22 cellular contexts compared by ENCODE assay signal in genomic region chr1:26971590-26971989, GRCh38. TPM values are rescaled to one million over a fixed set of nuclear protein-coding genes. Genes with fewer than 3 reads are reported as not detected.
DNase-seq lines count a peak whose midpoint lies in the region; ATAC-seq, FAIRE-seq and TF ChIP-seq lines count a peak whose summit lies in the region.
"Had no signal": no experiment of that assay in that cellular context is flagged by ENCODE, and none has a peak within 500 bp of the region (broad histone marks: within the 10 kb centered on the region; RNA-seq: fewer than 3 reads in every experiment).

No MANE protein-coding gene starts in this region.

- DNase-seq in AG20443 (ENCODE audit: low spot score) (peak; percentile 6), K562 (ENCODE audit: extremely low read depth in 1 of 4, low spot score in 3 of 4) (no peak), LoVo (ENCODE audit: low spot score) (no peak)
- DNase-seq: C1 segment of cervical spinal cord; CD8-positive, alpha-beta T cell; NCI-H2081; NCI-H446; NCI-H526; OCI-M1 had no signal

- H3K36me3 ChIP-seq in K562 (ENCODE audit: control insufficient read depth, insufficient read depth, low read length) (no peaks in the 10 kb centered on the region), mucosa of stomach (ENCODE audit: control insufficient read depth, insufficient read depth, low read length) (no peaks in the 10 kb centered on the region)
- H3K36me3 ChIP-seq: SJSA1 had no signal

- no peak for ATAC-seq in K562
- ATAC-seq in GM19035 (IDR thresholded peaks at IDR 0.05; ENCODE audit: unreplicated experiment) = no peak
- ATAC-seq: CD8-positive, alpha-beta T cell; HCT116 had no signal

- intact Hi-C loops in K562 (cut with micrococcal nuclease) = no loop called here

- TF ChIP-seq CTCF in K562 (IDR thresholded peaks at IDR 0.05 in 2 of 3, conservative IDR thresholded peaks at IDR 0.05 in 1 of 3; ENCODE audit: insufficient read depth in 2 of 3, low read depth in 1 of 3, low read length in 3 of 3) = no peak

- TF ChIP-seq RAD21 in K562 (CRISPR knock-in tag; conservative IDR thresholded peaks at IDR 0.05 in 1 of 2, IDR thresholded peaks at IDR 0.05 in 1 of 2) = no peak

- in situ Hi-C loops in K562 (cut with MboI) = no loop called here

- no peak for TF ChIP-seq POLR2A in K562 (conservative IDR thresholded peaks at IDR 0.05)

- H3K9me1 ChIP-seq in K562 (ENCODE audit: control insufficient read depth, insufficient read depth, low read length) = no peaks in the 10 kb centered on the region

- peaks cover 0 to 25% of the 10 kb centered on the region in 2 experiments; a peak in 3 of 5 replicates for H3K27me3 ChIP-seq in K562 (ENCODE audit: control insufficient read depth in 2 of 2, insufficient read depth in 2 of 2, low read length in 2 of 2)
- H3K27me3 ChIP-seq in mucosa of stomach (ENCODE audit: control insufficient read depth, insufficient read depth, low read length) = no peaks in the 10 kb centered on the region
- H3K27me3 ChIP-seq: SJSA1 had no signal

- peaks cover 2 to 8% of the 10 kb centered on the region in 2 experiments; a peak in 4 of 5 replicates for H3K4me1 ChIP-seq in K562 (replicated peaks in 1 of 2; ENCODE audit: control insufficient read depth in 2 of 2, insufficient read depth in 2 of 2, low read length in 2 of 2)
- H3K4me1 ChIP-seq in mucosa of stomach (ENCODE audit: control insufficient read depth, insufficient read depth, low read length) = peaks cover 74% of the 10 kb centered on the region
- H3K4me1 ChIP-seq: SJSA1 had no signal

- H3K4me2 ChIP-seq in K562 (ENCODE audit: insufficient read depth, low read length) = no peak overlapping the region
- H3K4me2 ChIP-seq: GM23338 had no signal

- no peak overlapping the region for H3K27ac ChIP-seq in K562 (ENCODE audit: extremely low read depth, low read depth, low read length)
- H3K27ac ChIP-seq: SJSA1 had no signal

- H3K9me3 ChIP-seq in K562 (replicated peaks; ENCODE audit: control insufficient read depth, insufficient read depth, low read depth, low read length) = no peaks in the 10 kb centered on the region
- H3K9me3 ChIP-seq in mucosa of stomach (ENCODE audit: control insufficient read depth, low read length) = no peaks in the 10 kb centered on the region
- H3K9me3 ChIP-seq: SJSA1 had no signal

- no peak for TF ChIP-seq EP300 in K562 (IDR thresholded peaks at IDR 0.05; ENCODE audit: low read length)

- H3K4me3 ChIP-seq in K562 = no peak overlapping the region
- peak overlapping the region; percentile 26 for H3K4me3 ChIP-seq in mucosa of stomach (ENCODE audit: low read length)
- H3K4me3 ChIP-seq: GM23338, SJSA1 had no signal

- WGBS in K562 (ENCODE audit: insufficient coverage, low coverage, missing lambda C conversion rate) = 0% methylated on average over 3 of the region's 3 CpGs

- no peak overlapping the region for H2AFZ ChIP-seq in K562 (ENCODE audit: low read depth, low read length)

- H3K9ac ChIP-seq in K562 (ENCODE audit: insufficient read depth in 1 of 2, low read depth in 2 of 2, low read length in 2 of 2) (no peak overlapping the region), mucosa of stomach (ENCODE audit: low read length) (peak overlapping the region; percentile 62)

- no TSS peak for BruUV-seq in K562 (replicated peaks; lab: Mats Ljungman, UMichigan)

- H3K79me2 ChIP-seq in K562 (ENCODE audit: control insufficient read depth, insufficient read depth, low read length) = no peaks in the 10 kb centered on the region

- FAIRE-seq in K562 (lab: Jason Lieb, UNC) = no peak
- FAIRE-seq: GM12891, RCC 7860 had no signal

- POLR2A ChIA-PET in K562 (lab: Yijun Ruan, JAX) = interaction anchor here (0.9 kb wide), 1 partner anchor 10 kb away, joined by 3 read pairs; no protein-coding TSS in a partner anchor

- CTCF ChIA-PET in K562 (lab: Yijun Ruan, JAX; ENCODE audit: low intra/inter-chr PET ratio) = no interaction called here

- H4K20me1 ChIP-seq in K562 (replicated peaks; ENCODE audit: control insufficient read depth, insufficient read depth, low read length) = 0 out of 2 replicates have a peak, but pooled peaks cover 4% of the 10 kb centered on the region

RNA-seq across cellular contexts. Expression of gene KDF1, which starts 11.3 kb away (rescaled TPM):
- total RNA-seq in K562 (2011; cell fraction: chromatin; rRNA removed; ENCODE audit: low replicate concordance) = 1.2 and 3.2 TPM in 2 replicates
- 2.0 and 2.1 TPM in 2 replicates for total RNA-seq in K562 (2011; cell fraction: nucleolus; rRNA removed)
- 1.5 and 1.8 TPM in 2 replicates for total RNA-seq in K562 (2011; cell fraction: nucleoplasm; rRNA removed)
- total RNA-seq in K562 (2014; rRNA removed) = 0.73 and 2.6 TPM in 2 replicates
- total RNA-seq in K562 (2014; rRNA removed; fragmentation: Illumina TruSeq; extraction: Trizol) = 0.62 and 0.73 TPM in 2 replicates
- total RNA-seq in K562 (2015; rRNA removed; fragmentation: Illumina TruSeq; extraction: Trizol) = 0.53 and 0.83 TPM in 2 replicates
- total RNA-seq in K562 (2021) = 1.9 and 2.4 TPM in 2 replicates
- 1.4 and 4.8 TPM in 2 replicates for polyA plus RNA-seq in K562 (2011; rRNA removed)
- 4.7 and 4.9 TPM in 2 replicates for polyA plus RNA-seq in K562 (2011; cell fraction: cytosol; rRNA removed)
- polyA plus RNA-seq in K562 (2011; cell fraction: nucleus; rRNA removed) = 3.2 and 3.7 TPM in 2 replicates
- 1.2 and 3.1 TPM in 2 replicates for polyA plus RNA-seq in K562 (2012)
- 1.3 and 1.9 TPM in 2 replicates for polyA plus RNA-seq in K562 (2014; fragmentation: Illumina TruSeq; extraction: Trizol)
- under 1 TPM; 0.38 to 0.48 TPM for polyA plus RNA-seq in K562 (2014; fragmentation: Nextera tagmentation; extraction: Ambion mirVana)
- 1.0 and 1.3 TPM in 2 replicates for polyA plus RNA-seq in K562 (2014; rRNA removed)
- 2.2 and 4.5 TPM in 2 replicates for polyA minus RNA-seq in K562 (2011; rRNA and poly(A)+ RNA removed)
- 2.3 and 3.9 TPM in 2 replicates for polyA minus RNA-seq in K562 (2011; cell fraction: cytosol; rRNA and poly(A)+ RNA removed)
- 0.81 and 1.4 TPM in 2 replicates for polyA minus RNA-seq in K562 (2011; cell fraction: nucleus; rRNA and poly(A)+ RNA removed)
- total RNA-seq: A673; G401; HT1080; SJSA1; T-helper 1 cell treated with Interleukin-12 subunit alpha and Interleukin-12 subunit beta and Interleukin-4 antibody, amounts not matched to agents 30 ng/mL and 1 ng/mL, for 36 hours had no signal

RNA-seq across cellular contexts. Expression of gene TRNP1, which starts 21.9 kb away (rescaled TPM):
- 0.90 and 1.7 TPM in 2 replicates for total RNA-seq in K562 (2011; cell fraction: chromatin; rRNA removed; ENCODE audit: low replicate concordance)
- total RNA-seq in K562 (2011; cell fraction: nucleolus; rRNA removed) = 1.3 and 1.8 TPM in 2 replicates
- total RNA-seq in K562 (2011; cell fraction: nucleoplasm; rRNA removed) = 1.3 TPM in 2 replicates
- total RNA-seq in K562 (2014; rRNA removed) (1.1 and 1.2 TPM in 2 replicates), K562 (2014; rRNA removed; fragmentation: Illumina TruSeq; extraction: Trizol) (0.73 and 0.95 TPM in 2 replicates), K562 (2015; rRNA removed; fragmentation: Illumina TruSeq; extraction: Trizol) (0.26 and 0.47 TPM in 2 replicates), K562 (2021) (0.95 and 2.3 TPM in 2 replicates)
- polyA plus RNA-seq in K562 (2011; rRNA removed) (0.98 and 1.9 TPM in 2 replicates), K562 (2014; fragmentation: Illumina TruSeq; extraction: Trizol) (0.98 and 1.4 TPM in 2 replicates), K562 (2014; fragmentation: Nextera tagmentation; extraction: Ambion mirVana) (under 1 TPM; 0.03 to 0.14 TPM), K562 (2014; rRNA removed) (0.97 and 1.3 TPM in 2 replicates)
- 1.7 and 2.1 TPM in 2 replicates for polyA plus RNA-seq in K562 (2011; cell fraction: cytosol; rRNA removed)
- polyA plus RNA-seq in K562 (2011; cell fraction: nucleus; rRNA removed) = 1.1 and 1.7 TPM in 2 replicates
- polyA plus RNA-seq in K562 (2012) = 0.29 and 0.94 TPM in 2 replicates
- polyA minus RNA-seq in K562 (2011; rRNA and poly(A)+ RNA removed) = 0.32 and 0.90 TPM in 2 replicates
- 0.38 TPM in 1 of 2 replicates, not detected in the other for polyA minus RNA-seq in K562 (2011; cell fraction: cytosol; rRNA and poly(A)+ RNA removed)
- polyA minus RNA-seq in K562 (2011; cell fraction: nucleus; rRNA and poly(A)+ RNA removed) = 0.81 and 1.1 TPM in 2 replicates
- total RNA-seq: CD8-positive, alpha-beta T cell had no signal

RNA-seq across cellular contexts. Expression of gene TENT5B, which starts 41.1 kb away (rescaled TPM):
- total RNA-seq in K562 (2011; cell fraction: chromatin; rRNA removed; ENCODE audit: low replicate concordance) = 0.62 and 1.6 TPM in 2 replicates
- 1.7 and 2.0 TPM in 2 replicates for total RNA-seq in K562 (2011; cell fraction: nucleolus; rRNA removed)
- total RNA-seq in K562 (2011; cell fraction: nucleoplasm; rRNA removed) = 1.1 and 1.4 TPM in 2 replicates
- total RNA-seq in K562 (2014; rRNA removed) (1.3 and 2.9 TPM in 2 replicates), K562 (2014; rRNA removed; fragmentation: Illumina TruSeq; extraction: Trizol) (0.25 and 0.29 TPM in 2 replicates), K562 (2015; rRNA removed; fragmentation: Illumina TruSeq; extraction: Trizol) (0.60 and 0.83 TPM in 2 replicates), K562 (2021) (1.6 and 1.7 TPM in 2 replicates)
- polyA plus RNA-seq in K562 (2011; rRNA removed) (0.39 and 0.61 TPM in 2 replicates), K562 (2014; fragmentation: Illumina TruSeq; extraction: Trizol) (0.48 and 0.54 TPM in 2 replicates), K562 (2014; fragmentation: Nextera tagmentation; extraction: Ambion mirVana) (under 1 TPM in 1 of 2 experiments, not detected in 1; 0.07 TPM), K562 (2014; rRNA removed) (0.93 TPM in 2 replicates)
- polyA plus RNA-seq in K562 (2011; cell fraction: cytosol; rRNA removed) = 0.77 and 0.98 TPM in 2 replicates
- 0.44 and 0.67 TPM in 2 replicates for polyA plus RNA-seq in K562 (2011; cell fraction: nucleus; rRNA removed)
- 0.77 and 0.80 TPM in 2 replicates for polyA plus RNA-seq in K562 (2012)
- polyA minus RNA-seq in K562 (2011; rRNA and poly(A)+ RNA removed) = 0.42 and 0.84 TPM in 2 replicates
- polyA minus RNA-seq in K562 (2011; cell fraction: cytosol; rRNA and poly(A)+ RNA removed) = 0.48 and 1.1 TPM in 2 replicates
- polyA minus RNA-seq in K562 (2011; cell fraction: nucleus; rRNA and poly(A)+ RNA removed) = 0.81 and 1.2 TPM in 2 replicates
- total RNA-seq: CD8-positive, alpha-beta T cell; T-helper 1 cell treated with Interleukin-12 subunit alpha and Interleukin-12 subunit beta and Interleukin-4 antibody, amounts not matched to agents 30 ng/mL and 1 ng/mL, for 36 hours had no signal

RNA-seq across cellular contexts. Expression of gene NUDC, which starts 50.0 kb away (rescaled TPM):
- total RNA-seq in K562 (2011; cell fraction: chromatin; rRNA removed; ENCODE audit: low replicate concordance) = 70.9 and 112 TPM in 2 replicates
- 73.0 and 85.1 TPM in 2 replicates for total RNA-seq in K562 (2011; cell fraction: nucleolus; rRNA removed)
- 71.2 and 76.6 TPM in 2 replicates for total RNA-seq in K562 (2011; cell fraction: nucleoplasm; rRNA removed)
- total RNA-seq in K562 (2014; rRNA removed) (234 and 265 TPM in 2 replicates), K562 (2014; rRNA removed; fragmentation: Illumina TruSeq; extraction: Trizol) (83.1 and 86.9 TPM in 2 replicates), K562 (2015; rRNA removed; fragmentation: Illumina TruSeq; extraction: Trizol) (156 and 157 TPM in 2 replicates), K562 (2021) (160 and 170 TPM in 2 replicates)
- polyA plus RNA-seq in K562 (2011; rRNA removed) (42.5 and 59.7 TPM in 2 replicates), K562 (2014; fragmentation: Illumina TruSeq; extraction: Trizol) (202 and 219 TPM in 2 replicates), K562 (2014; fragmentation: Nextera tagmentation; extraction: Ambion mirVana) (10 to 100 TPM in 1 of 2 experiments, 1 to 10 TPM in 1; 9.8 to 18.1 TPM), K562 (2014; rRNA removed) (126 and 149 TPM in 2 replicates)
- polyA plus RNA-seq in K562 (2011; cell fraction: cytosol; rRNA removed) = 49.6 and 54.7 TPM in 2 replicates
- 56.8 and 59.7 TPM in 2 replicates for polyA plus RNA-seq in K562 (2011; cell fraction: nucleus; rRNA removed)
- polyA plus RNA-seq in K562 (2012) = 171 and 247 TPM in 2 replicates
- polyA minus RNA-seq in K562 (2011; rRNA and poly(A)+ RNA removed) = 42.3 and 52.0 TPM in 2 replicates
- 79.7 and 80.2 TPM in 2 replicates for polyA minus RNA-seq in K562 (2011; cell fraction: cytosol; rRNA and poly(A)+ RNA removed)
- 19.4 and 28.9 TPM in 2 replicates for polyA minus RNA-seq in K562 (2011; cell fraction: nucleus; rRNA and poly(A)+ RNA removed)

RNA-seq across cellular contexts. Expression of gene NR0B2, which starts 57.8 kb away (rescaled TPM):
- not detected in 2 replicates for total RNA-seq in K562 (2011; cell fraction: chromatin; rRNA removed; ENCODE audit: low replicate concordance)
- total RNA-seq in K562 (2011; cell fraction: nucleolus; rRNA removed) = not detected in 2 replicates
- not detected in 2 replicates for total RNA-seq in K562 (2011; cell fraction: nucleoplasm; rRNA removed)
- total RNA-seq in K562 (2014; rRNA removed) (not detected in 2 replicates), K562 (2014; rRNA removed; fragmentation: Illumina TruSeq; extraction: Trizol) (not detected in 2 replicates), K562 (2015; rRNA removed; fragmentation: Illumina TruSeq; extraction: Trizol) (not detected in 2 replicates), K562 (2021) (not detected in 2 replicates)
- polyA plus RNA-seq in K562 (2011; rRNA removed) (not detected in 2 replicates), K562 (2014; fragmentation: Illumina TruSeq; extraction: Trizol) (not detected in 2 replicates), K562 (2014; fragmentation: Nextera tagmentation; extraction: Ambion mirVana) (not detected), K562 (2014; rRNA removed) (not detected in 2 replicates)
- 0.06 TPM in 1 of 2 replicates, not detected in the other for polyA plus RNA-seq in K562 (2011; cell fraction: cytosol; rRNA removed)
- polyA plus RNA-seq in K562 (2011; cell fraction: nucleus; rRNA removed) = not detected in 2 replicates
- polyA plus RNA-seq in K562 (2012) = 0.08 TPM in 1 of 2 replicates, not detected in the other
- polyA minus RNA-seq in K562 (2011; rRNA and poly(A)+ RNA removed) = not detected in 2 replicates
- polyA minus RNA-seq in K562 (2011; cell fraction: cytosol; rRNA and poly(A)+ RNA removed) = not detected in 2 replicates
- not detected in 2 replicates for polyA minus RNA-seq in K562 (2011; cell fraction: nucleus; rRNA and poly(A)+ RNA removed)
- total RNA-seq: A673; Calu3; CD8-positive, alpha-beta T cell; G401; GM23338; HT1080; MCF 10A; SJSA1; T-helper 1 cell treated with Interleukin-12 subunit alpha and Interleukin-12 subunit beta and Interleukin-4 antibody, amounts not matched to agents 30 ng/mL and 1 ng/mL, for 36 hours had no signal
